In the genomic region with DNA sequence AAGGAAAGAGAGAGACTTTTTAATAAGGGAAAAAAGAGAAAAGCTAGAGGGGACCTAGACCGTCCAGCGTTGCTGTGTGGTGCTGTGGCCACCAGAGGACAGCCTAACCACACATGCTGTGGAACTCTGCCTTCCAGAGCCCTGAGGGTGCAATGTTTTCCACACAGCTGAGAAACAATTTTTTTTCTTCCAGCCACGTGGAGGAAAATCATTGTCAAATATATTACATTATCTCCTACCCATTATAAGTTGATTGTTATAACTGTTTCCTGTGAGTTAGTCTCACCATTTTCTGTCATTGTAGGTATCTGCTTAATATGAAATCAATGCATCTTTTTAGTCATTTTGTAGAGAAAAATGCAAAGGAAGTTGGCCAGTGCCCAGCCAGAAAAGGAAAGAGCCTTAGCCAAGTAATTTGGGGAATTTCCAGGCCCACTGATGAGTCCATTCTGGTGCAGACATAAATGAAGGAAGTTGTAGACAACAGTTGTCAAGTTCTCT, we compare ENCODE assay signal across 8 cellular contexts. TPM values are rescaled to one million over a fixed set of nuclear protein-coding genes. Genes with fewer than 3 reads are reported as not detected.
DNase-seq lines count a peak whose midpoint lies in the region; ATAC-seq and TF ChIP-seq lines count a peak whose summit lies in the region.

No MANE protein-coding gene starts in this region.

- DNase-seq in EH (ENCODE audit: low read depth) (peak; percentile 82), GM20000 (ENCODE audit: low spot score) (peak; percentile 55), RPMI7951 (ENCODE audit: low read depth) (peak; percentile 81), globus pallidus (ENCODE audit: low spot score) (peak; percentile 69), posterior cingulate gyrus (peak; percentile 43 to 95 (median 76)), vagina (ENCODE audit: extremely low spot score in 2 of 2) (no peak)
- DNase-seq in activated effector memory CD4-positive, alpha-beta T cell treated with anti-CD3 and anti-CD28 coated beads, Interleukin-2, amount 50 U/mL, for 16 hours: peak; percentile 82

- TF ChIP-seq CTCF in GM20000 (IDR thresholded peaks at IDR 0.05; ENCODE audit: extremely low read depth, missing control alignments) (peak; percentile 98), vagina (IDR thresholded peaks at IDR 0.05) (peak; percentile 72 to 88 (median 84))

- no peaks in the 10 kb centered on the region for H3K9me3 ChIP-seq in vagina

- H3K27ac ChIP-seq in vagina: peak overlapping the region; percentile 46

- H3K36me3 ChIP-seq in vagina: no peaks in the 10 kb centered on the region

- H3K4me1 ChIP-seq in vagina: peaks cover 4% of the 10 kb centered on the region

- intact Hi-C loops in posterior cingulate gyrus (cut with DNase I) (loop anchor here (1.0 to 10.0 kb wide), 3 partner anchors 36 to 954 kb away; no protein-coding TSS in a partner anchor), vagina (cut with DNase I) (no loop called here)

- no peak for TF ChIP-seq POLR2A in vagina (IDR thresholded peaks at IDR 0.05)

- ATAC-seq in HG03565 (IDR thresholded peaks at IDR 0.05; ENCODE audit: unreplicated experiment): peak; percentile 97

- no peaks in the 10 kb centered on the region for H3K27me3 ChIP-seq in vagina

- H3K4me3 ChIP-seq in vagina: no peak overlapping the region

RNA-seq across cellular contexts. Expression of gene MRPL19, which starts 5.9 kb away (rescaled TPM):
- 51.1 and 57.0 TPM in 2 replicates for total RNA-seq in RPMI7951 (2014; rRNA removed; shearing (Covaris generic))
- total RNA-seq in vagina: 34.1 TPM

Comparison
In these comparisons a context has a peak if more than half of its experiments do, and no peak if none do; other contexts are left out.
1. DNase-seq: peak in EH (single experiment), GM20000 (single experiment), RPMI7951 (single experiment), activated effector memory CD4-positive, alpha-beta T cell treated with anti-CD3 and anti-CD28 coated beads, Interleukin-2, amount 50 U/mL, for 16 hours (single experiment), globus pallidus (single experiment) and posterior cingulate gyrus (10 of 10); none in vagina (0 of 2).